Comparison of ENCODE assay signal across 9 cellular contexts in the genomic region with DNA sequence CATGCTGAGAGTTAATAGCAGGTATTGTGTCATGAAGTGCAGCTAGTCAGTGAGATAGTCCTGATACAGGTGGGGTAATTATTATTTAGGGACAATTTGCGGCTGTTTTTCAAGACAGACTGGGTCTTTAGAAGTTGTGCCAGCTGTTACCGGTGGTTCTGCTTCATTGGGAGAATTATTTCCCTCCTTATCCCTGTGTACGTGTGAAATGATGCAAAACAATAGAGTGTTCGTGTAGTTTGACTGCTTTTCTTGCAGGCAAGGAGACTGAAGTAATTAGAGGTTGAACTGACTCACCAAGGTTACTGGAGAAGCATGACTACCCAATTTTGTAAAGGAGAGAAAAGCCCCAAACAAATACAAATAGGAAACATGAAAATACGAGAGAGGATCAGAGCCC.
DNase-seq lines count a peak whose midpoint lies in the region; ATAC-seq and TF ChIP-seq lines count a peak whose summit lies in the region.
"Had no signal": no experiment of that assay in that cellular context is flagged by ENCODE, and none has a peak within 500 bp of the region (broad histone marks: within the 10 kb centered on the region; RNA-seq: fewer than 3 reads in every experiment).

No MANE protein-coding gene starts in this region.

- H3K9me3 ChIP-seq in heart left ventricle (no peaks in the 10 kb centered on the region), adipocyte (ENCODE audit: control insufficient read depth, low read length) (no peaks in the 10 kb centered on the region), left lung (no peaks in the 10 kb centered on the region), upper lobe of left lung (no peaks in the 10 kb centered on the region)

- ATAC-seq in heart left ventricle (no peak), left lung (no peak), upper lobe of left lung (ENCODE audit: low FRiP score in 2 of 2) (no peak), HG02610 (IDR thresholded peaks at IDR 0.05; ENCODE audit: unreplicated experiment) (no peak)

- H3K9ac ChIP-seq in adipocyte (ENCODE audit: low read length) = peak overlapping the region; percentile 88

- H3K27me3 ChIP-seq in heart left ventricle = no peaks in the 10 kb centered on the region
- no peaks in the 10 kb centered on the region for H3K27me3 ChIP-seq in adipocyte (replicated peaks; ENCODE audit: control insufficient read depth, insufficient read depth, low read length)
- no peaks in the 10 kb centered on the region for H3K27me3 ChIP-seq in left lung
- H3K27me3 ChIP-seq in upper lobe of left lung = no peaks in the 10 kb centered on the region

- H3K27ac ChIP-seq in heart left ventricle (peak overlapping the region; percentile 72 to 97 (median 93)), left lung (peak overlapping the region; percentile 91 to 97), upper lobe of left lung (peak overlapping the region; percentile 88 to 94 (median 90))
- H3K27ac ChIP-seq: WERI-Rb-1 had no signal

- TF ChIP-seq POLR2A in heart left ventricle (IDR thresholded peaks at IDR 0.05) = no peak
- TF ChIP-seq POLR2A in upper lobe of left lung (IDR thresholded peaks at IDR 0.05) = peak in 1 of 4 donors; percentile 11

- TF ChIP-seq CTCF in heart left ventricle (IDR thresholded peaks at IDR 0.05) (no peak), left lung (IDR thresholded peaks at IDR 0.05) (no peak), upper lobe of left lung (IDR thresholded peaks at IDR 0.05) (no peak)

- H3K36me3 ChIP-seq in heart left ventricle (no peaks in the 10 kb centered on the region), adipocyte (ENCODE audit: control insufficient read depth, insufficient read depth, low read length, severe bottlenecking) (no peaks in the 10 kb centered on the region), left lung (no peaks in the 10 kb centered on the region), upper lobe of left lung (no peaks in the 10 kb centered on the region)
- H3K36me3 ChIP-seq: WERI-Rb-1 had no signal

- WGBS in heart left ventricle, 4 donors = 45 to 50% (median 46%) methylated on average over 5 of the region's 5 CpGs
- 65 to 70% methylated on average over 5 of the region's 5 CpGs for WGBS in upper lobe of left lung, 2 donors

- H3K4me1 ChIP-seq in heart left ventricle (peaks cover 0 to 29% (median 8%) of the 10 kb centered on the region in 12 donors), adipocyte (ENCODE audit: control insufficient read depth, insufficient read depth, low read length) (peaks cover 28% of the 10 kb centered on the region), left lung (peaks cover 0 to 24% of the 10 kb centered on the region in 2 donors), upper lobe of left lung (peaks cover 7 to 13% (median 12%) of the 10 kb centered on the region in 4 donors)

- intact Hi-C loops in heart left ventricle (cut with DNase I) (loop anchor here (2.0 to 10.0 kb wide), 7 partner anchors 96 to 179 kb away; a partner anchor contains a TSS), cardiac septum (cut with DNase I) (loop anchor here (5.0 kb wide), 1 partner anchor 404 kb away; no protein-coding TSS in a partner anchor), left lung (cut with DNase I) (no loop called here)

- H3K4me3 ChIP-seq in heart left ventricle = peak overlapping the region in 1 of 12 donors; percentile 59
- H3K4me3 ChIP-seq in adipocyte (ENCODE audit: low read length) = peak overlapping the region; percentile 80
- no peak overlapping the region for H3K4me3 ChIP-seq in left lung
- H3K4me3 ChIP-seq in upper lobe of left lung = no peak overlapping the region

- no peak for TF ChIP-seq EP300 in upper lobe of left lung (IDR thresholded peaks at IDR 0.05)

- DNase-seq in heart left ventricle (no peak), cardiac septum (ENCODE audit: low spot score) (no peak), adipocyte (ENCODE audit: low read depth) (peak; percentile 80), left lung (no peak), upper lobe of left lung (no peak), NCI-H510A treated with DMSO at 0.1 percent for 48 hours (lab: John Stamatoyannopoulos, UW) (no peak), GOT3 (lab: John Stamatoyannopoulos, UW) (no peak)
- DNase-seq: WERI-Rb-1 had no signal

Comparison
In these comparisons a context has a peak if more than half of its experiments do, and no peak if none do; other contexts are left out.
1. intact Hi-C loops: an anchor here in heart left ventricle (2.0 to 10.0 kb wide) and cardiac septum (5.0 kb wide); none called in left lung.